ENCODE assay signal across 9 cellular contexts in genomic region chr4:73628834-73629233, GRCh38. TPM values are rescaled to one million over a fixed set of nuclear protein-coding genes. Genes with fewer than 3 reads are reported as not detected.
DNase-seq lines count a peak whose midpoint lies in the region; ATAC-seq, FAIRE-seq and TF ChIP-seq lines count a peak whose summit lies in the region.
"Not testable (repeated sequence)": the region's sequence is repeated elsewhere in the genome, so short reads cannot be mapped to it uniquely, and the experiment has no call there.
"Had no signal": no experiment of that assay in that cellular context is flagged by ENCODE, and none has a peak within 500 bp of the region (broad histone marks: within the 10 kb centered on the region; RNA-seq: fewer than 3 reads in every experiment).

No MANE protein-coding gene starts in this region.

- H3K36me3 ChIP-seq in HEK293 (ENCODE audit: control insufficient read depth in 2 of 2, insufficient read depth in 1 of 2, low read length in 2 of 2); K562 (ENCODE audit: control insufficient read depth, insufficient read depth, low read length): not testable (repeated sequence)

- 0% methylated on average over 1 of the region's 1 CpG for WGBS in K562 (ENCODE audit: insufficient coverage, low coverage, missing lambda C conversion rate)

- H3K9me3 ChIP-seq in HEK293 (ENCODE audit: control insufficient read depth, insufficient read depth, low read depth, low read length); K562 (replicated peaks; ENCODE audit: control insufficient read depth, insufficient read depth, low read depth, low read length): not testable (repeated sequence)

- not testable (repeated sequence) for H2AFZ ChIP-seq in K562 (ENCODE audit: low read depth, low read length)

- H3K9me1 ChIP-seq in K562 (ENCODE audit: control insufficient read depth, insufficient read depth, low read length), result not testable (repeated sequence)

- not testable (repeated sequence) for H3K4me1 ChIP-seq in HEK293 (ENCODE audit: control insufficient read depth, insufficient read depth, low read length); K562 (replicated peaks in 1 of 2; ENCODE audit: control insufficient read depth in 2 of 2, insufficient read depth in 2 of 2, low read length in 2 of 2)

- not testable (repeated sequence) for H3K4me3 ChIP-seq in HEK293 (ENCODE audit: low read depth, low read length); K562

- H3K9ac ChIP-seq in K562 (ENCODE audit: insufficient read depth in 1 of 2, low read depth in 2 of 2, low read length in 2 of 2), result not testable (repeated sequence)

- not testable (repeated sequence) for TF ChIP-seq POLR2A in K562 (conservative IDR thresholded peaks at IDR 0.05)

- TF ChIP-seq CTCF in HEK293 (tag by site-specific recombination; IDR thresholded peaks at IDR 0.05); K562 (IDR thresholded peaks at IDR 0.05 in 2 of 3, conservative IDR thresholded peaks at IDR 0.05 in 1 of 3; ENCODE audit: insufficient read depth in 2 of 3, low read depth in 1 of 3, low read length in 3 of 3): not testable (repeated sequence)

- ATAC-seq in K562, result not testable (repeated sequence)

- DNase-seq in K562 (ENCODE audit: extremely low read depth in 1 of 4, low spot score in 3 of 4), result not testable (repeated sequence)

- H3K27me3 ChIP-seq in K562 (ENCODE audit: control insufficient read depth in 2 of 2, insufficient read depth in 2 of 2, low read length in 2 of 2), result not testable (repeated sequence)

- intact Hi-C loops in K562 (cut with micrococcal nuclease), result not testable (repeated sequence)

- not testable (repeated sequence) for TF ChIP-seq EP300 in K562 (IDR thresholded peaks at IDR 0.05; ENCODE audit: low read length)

- CTCF ChIA-PET in HEK293 (lab: Yijun Ruan, JAX); K562 (lab: Yijun Ruan, JAX; ENCODE audit: low intra/inter-chr PET ratio): not testable (repeated sequence)

- H4K20me1 ChIP-seq in K562 (replicated peaks; ENCODE audit: control insufficient read depth, insufficient read depth, low read length), result not testable (repeated sequence)

- POLR2A ChIA-PET in HEK293 (lab: Yijun Ruan, JAX); K562 (lab: Yijun Ruan, JAX): not testable (repeated sequence)

- in situ Hi-C loops in K562 (cut with MboI), result not testable (repeated sequence)

- not testable (repeated sequence) for FAIRE-seq in K562 (lab: Jason Lieb, UNC)

- not testable (repeated sequence) for H3K4me2 ChIP-seq in K562 (ENCODE audit: insufficient read depth, low read length)

- H3K79me2 ChIP-seq in K562 (ENCODE audit: control insufficient read depth, insufficient read depth, low read length), result not testable (repeated sequence)

- not testable (repeated sequence) for TF ChIP-seq RAD21 in K562 (CRISPR knock-in tag; conservative IDR thresholded peaks at IDR 0.05 in 1 of 2, IDR thresholded peaks at IDR 0.05 in 1 of 2)

- not testable (repeated sequence) for H3K27ac ChIP-seq in HEK293 (ENCODE audit: extremely low read depth, low read depth, low read length); K562 (ENCODE audit: extremely low read depth, low read depth, low read length)

- BruUV-seq in K562 (replicated peaks; lab: Mats Ljungman, UMichigan), result not testable (repeated sequence)

TF ChIP-seq in HEK293, 187 proteins besides CTCF, POLR2A, EP300 and RAD21:
- peak; percentile 52; the same call in 1 of the 2 replicates for TF ChIP-seq ZNF146 (tag by site-specific recombination; IDR thresholded peaks at IDR 0.05)

TF ChIP-seq in K562, 482 proteins besides CTCF, POLR2A, EP300 and RAD21:
- TF ChIP-seq ZNF146 (CRISPR knock-in tag; IDR thresholded peaks at IDR 0.05; ENCODE audit: unreplicated experiment), result peak; percentile 83

RNA-seq across cellular contexts. Expression of gene RASSF6, which starts 8.6 kb away (rescaled TPM):
- 0.25 TPM in 1 of 2 replicates, not detected in the other for total RNA-seq in K562 (2011; cell fraction: chromatin; rRNA removed; ENCODE audit: low replicate concordance)
- not detected in 2 replicates for total RNA-seq in K562 (2011; cell fraction: nucleolus; rRNA removed)
- not detected in 2 replicates for total RNA-seq in K562 (2011; cell fraction: nucleoplasm; rRNA removed)
- total RNA-seq in K562 (2014; rRNA removed) (under 0.01 and 0.04 TPM in 2 replicates), K562 (2014; rRNA removed; fragmentation: Illumina TruSeq; extraction: Trizol) (0.04 and 0.16 TPM in 2 replicates), K562 (2015; rRNA removed; fragmentation: Illumina TruSeq; extraction: Trizol) (0.08 and 0.25 TPM in 2 replicates), K562 (2021) (0.02 and 0.11 TPM in 2 replicates)
- polyA plus RNA-seq in K562 (2011; rRNA removed) (0.07 and 0.08 TPM in 2 replicates), K562 (2014; fragmentation: Illumina TruSeq; extraction: Trizol) (0.07 and 0.10 TPM in 2 replicates), K562 (2014; fragmentation: Nextera tagmentation; extraction: Ambion mirVana) (under 1 TPM in 1 of 2 experiments, not detected in 1; 0.04 TPM), K562 (2014; rRNA removed) (0.07 and 0.08 TPM in 2 replicates)
- under 0.01 and 0.01 TPM in 2 replicates for polyA plus RNA-seq in K562 (2011; cell fraction: cytosol; rRNA removed)
- polyA plus RNA-seq in K562 (2011; cell fraction: nucleus; rRNA removed), result 0.01 TPM in 1 of 2 replicates, not detected in the other
- 0.10 and 0.40 TPM in 2 replicates for polyA plus RNA-seq in K562 (2012)
- 0.07 TPM in 1 of 2 replicates, not detected in the other for polyA minus RNA-seq in K562 (2011; rRNA and poly(A)+ RNA removed)
- polyA minus RNA-seq in K562 (2011; cell fraction: cytosol; rRNA and poly(A)+ RNA removed), result not detected in 2 replicates
- polyA minus RNA-seq in K562 (2011; cell fraction: nucleus; rRNA and poly(A)+ RNA removed), result 0.11 and 0.13 TPM in 2 replicates
- total RNA-seq: A673; CD4-positive, CD25-positive, alpha-beta regulatory T cell; CD8-positive, alpha-beta memory T cell; CD8-positive, alpha-beta T cell; Daoy had no signal
- polyA plus RNA-seq: BJ; CD14-positive monocyte; CD8-positive, alpha-beta memory T cell had no signal
